ENCODE assay signal across 8 cellular contexts in genomic region chr14:64914237-64914971, GRCh38. TPM values are rescaled to one million over a fixed set of nuclear protein-coding genes. Genes with fewer than 3 reads are reported as not detected.
A peak's percentile ranks its signal among the peaks of the same experiment; 100 is the strongest.
DNase-seq lines count a peak whose midpoint lies in the region; ATAC-seq and TF ChIP-seq lines count a peak whose summit lies in the region.

CHURC1 (plus strand) TSS chr14:64914455; CDS start chr14:64914496, 41 bp downstream.

- CTCF ChIA-PET in activated CD4-positive, alpha-beta memory T cell treated with anti-CD3 and anti-CD28 coated beads for 36 hours (lab: Charles Lee) = interaction anchor here (0.7 to 1.6 kb wide), 10 partner anchors 10 to 910 kb away, joined by 3 to 6 read pairs (median 3); partner anchors contain the start of genes FNTB and HSPA2

- H3K27me3 Mint-ChIP-seq in activated CD4-positive, alpha-beta memory T cell treated with anti-CD3 and anti-CD28 coated beads for 36 hours = peaks cover 3% of the 10 kb centered on the region

- no peak for TF ChIP-seq RAD21 in liver (IDR thresholded peaks at IDR 0.05)

- H3K27ac Mint-ChIP-seq in activated CD4-positive, alpha-beta memory T cell treated with anti-CD3 and anti-CD28 coated beads for 36 hours = peak within 1 kb of the TSS; percentile 90

- TF ChIP-seq CTCF in dorsolateral prefrontal cortex (IDR thresholded peaks at IDR 0.05 in 54 of 56, conservative IDR thresholded peaks at IDR 0.05 in 2 of 56; ENCODE audit: low read depth in 1 of 56, partially characterized antibody in 56 of 56) (peak in 23 of 56 donors; percentile 6 to 42 (median 16)), liver (IDR thresholded peaks at IDR 0.05; ENCODE audit: low read depth, low read length, missing input control) (peak; percentile 6)

- peaks cover 12% of the 10 kb centered on the region for H3K36me3 Mint-ChIP-seq in activated CD4-positive, alpha-beta memory T cell treated with anti-CD3 and anti-CD28 coated beads for 36 hours

- under 1% methylated on average over 49 of the region's 49 CpGs for WGBS in liver

- intact Hi-C loops in activated CD4-positive, alpha-beta memory T cell treated with anti-CD3 and anti-CD28 coated beads for 36 hours (cut with micrococcal nuclease) = loop anchor here (1.0 to 10.0 kb wide), 5 partner anchors 34 to 526 kb away; partner anchors contain the start of genes FNTB, MAX, MTHFD1 and ZBTB1
- intact Hi-C loops in dorsolateral prefrontal cortex (cut with DNase I) = loop anchor here (10.0 kb wide), 1 partner anchor 70 kb away; the partner anchor contains the start of gene FNTB (in 2 of the 2)

- H3K9me3 Mint-ChIP-seq in activated CD4-positive, alpha-beta memory T cell treated with anti-CD3 and anti-CD28 coated beads for 36 hours = no peaks in the 10 kb centered on the region

- H3K4me1 ChIP-seq in liver (ENCODE audit: control insufficient read depth in 4 of 4, insufficient read depth in 4 of 4, low read length in 3 of 4) = peaks cover 8 to 27% (median 15%) of the 10 kb centered on the region in 4 donors

- H3K4me3 Mint-ChIP-seq in activated CD4-positive, alpha-beta memory T cell treated with anti-CD3 and anti-CD28 coated beads for 36 hours = peak within 1 kb of the TSS; percentile 78

- POLR2A ChIA-PET in activated CD4-positive, alpha-beta memory T cell treated with anti-CD3 and anti-CD28 coated beads for 36 hours (lab: Charles Lee) = interaction anchor here (0.6 to 1.8 kb wide), 7 partner anchors 9 to 1045 kb away, joined by 3 to 12 read pairs (median 3); no protein-coding TSS in a partner anchor

- no peaks in the 10 kb centered on the region for H3K9me3 ChIP-seq in liver (ENCODE audit: control insufficient read depth in 4 of 4, low read length in 3 of 4)

- peaks cover 44% of the 10 kb centered on the region for H3K4me1 Mint-ChIP-seq in activated CD4-positive, alpha-beta memory T cell treated with anti-CD3 and anti-CD28 coated beads for 36 hours (ENCODE audit: low read depth)

- ATAC-seq in GM19438 (IDR thresholded peaks at IDR 0.05; ENCODE audit: low read depth, unreplicated experiment) (peak; percentile 98), HG03575 (IDR thresholded peaks at IDR 0.05; ENCODE audit: extremely low read depth, insufficient number of reproducible peaks, low FRiP score, unreplicated experiment) (peak; percentile 48)

- H3K36me3 ChIP-seq in liver (ENCODE audit: control insufficient read depth in 4 of 4, insufficient read depth in 3 of 4, low read depth in 1 of 4, low read length in 3 of 4) = no peaks in the 10 kb centered on the region

- H3K27ac ChIP-seq in dorsolateral prefrontal cortex (peak within 1 kb of the TSS; percentile 10 to 98 (median 91)), liver (ENCODE audit: low read depth in 1 of 2, low read length in 2 of 2) (peak within 1 kb of the TSS; percentile 91 to 93)

- H3K27me3 ChIP-seq in dorsolateral prefrontal cortex (no peaks in the 10 kb centered on the region), liver (ENCODE audit: control insufficient read depth in 4 of 4, insufficient read depth in 4 of 4, low read length in 3 of 4) (no peaks in the 10 kb centered on the region)

- H3K4me3 ChIP-seq in dorsolateral prefrontal cortex = peak within 1 kb of the TSS; percentile 75 to 100 (median 97)
- H3K4me3 ChIP-seq in liver (ENCODE audit: low read depth in 1 of 3, low read length in 3 of 3) = peak within 1 kb of the TSS; percentile 60 to 96 (median 90)

- peak within 1 kb of the TSS; percentile 80 to 83 for H3K9ac ChIP-seq in liver (ENCODE audit: low read depth in 1 of 2, low read length in 2 of 2)

- DNase-seq in CD1c-positive myeloid dendritic cell (ENCODE audit: extremely low spot score) = peak; percentile 100
- DNase-seq in NCI-H82 treated with DMSO at 0.1 percent for 48 hours (lab: John Stamatoyannopoulos, UW; ENCODE audit: unreplicated experiment) = peak; percentile 94
- DNase-seq in activated CD4-positive, alpha-beta memory T cell treated with anti-CD3 and anti-CD28 coated beads for 36 hours = peak; percentile 98
- DNase-seq in dorsolateral prefrontal cortex = peak; percentile 94 to 99 (median 98)
- DNase-seq in stimulated activated CD4-positive, alpha-beta T cell treated with anti-CD3 and anti-CD28 coated beads, Interleukin-4, amount 100 ng/mL, for 24 hours = peak; percentile 99

TF ChIP-seq in liver, 16 proteins besides CTCF, POLR2A, EP300 and RAD21:
- TF ChIP-seq HNF4A (conservative IDR thresholded peaks at IDR 0.05) = peak; percentile 20 to 28
- TF ChIP-seq FOXA2 (IDR thresholded peaks at IDR 0.05) = no peak
- TF ChIP-seq FOXA1 (IDR thresholded peaks at IDR 0.05) = no peak
- no peak for TF ChIP-seq JUND (IDR thresholded peaks at IDR 0.05)
- peak; percentile 99 for TF ChIP-seq ZBTB33 (IDR thresholded peaks at IDR 0.05)
- TF ChIP-seq EGR1 (IDR thresholded peaks at IDR 0.05; ENCODE audit: low read depth in 2 of 2) = no peak
- TF ChIP-seq SP1 (IDR thresholded peaks at IDR 0.05) = peak; percentile 32
- TF ChIP-seq GABPA (IDR thresholded peaks at IDR 0.05 in 1 of 2, conservative IDR thresholded peaks at IDR 0.05 in 1 of 2) = peak in 1 of 2 donors; percentile 57
- TF ChIP-seq HNF4G (IDR thresholded peaks at IDR 0.05) = no peak
- no peak for TF ChIP-seq NR2F2 (IDR thresholded peaks at IDR 0.05)
- TF ChIP-seq YY1 (IDR thresholded peaks at IDR 0.05) = peak; percentile 81
- TF ChIP-seq ATF3 (IDR thresholded peaks at IDR 0.05) = no peak
- no peak for TF ChIP-seq MAX (IDR thresholded peaks at IDR 0.05)
- TF ChIP-seq TAF1 (conservative IDR thresholded peaks at IDR 0.05) = no peak
- no peak for TF ChIP-seq REST (IDR thresholded peaks at IDR 0.05)
- no peak for TF ChIP-seq RXRA (IDR thresholded peaks at IDR 0.05)

RNA-seq across cellular contexts. Expression of gene CHURC1, which starts in this region (rescaled TPM):
- total RNA-seq in activated CD4-positive, alpha-beta memory T cell treated with anti-CD3 and anti-CD28 coated beads for 36 hours = 10 to 100 TPM; 61.7 to 62.6 TPM
- total RNA-seq in dorsolateral prefrontal cortex (10 to 100 TPM; 39.7 to 80.2 (median 55.2) TPM), liver (10 to 100 TPM; 18.8 to 48.2 TPM)
- 100 to 1,000 TPM in 1 of 2 donors, 10 to 100 TPM in 1; 21.0 to 174 TPM for polyA plus RNA-seq in liver

Comparison
In these comparisons a context has a peak if more than half of its experiments do, and no peak if none do; other contexts are left out.
1. Peak in every context shown above with its lines: DNase-seq, ATAC-seq, H3K4me3 ChIP-seq and H3K27ac ChIP-seq.